ENCODE assay signal across 11 cellular contexts in genomic region chr11:720017-720641, GRCh38. TPM values are rescaled to one million over a fixed set of nuclear protein-coding genes. Genes with fewer than 3 reads are reported as not detected.
DNase-seq lines count a peak whose midpoint lies in the region; ATAC-seq and TF ChIP-seq lines count a peak whose summit lies in the region.
"Had no signal": no experiment of that assay in that cellular context is flagged by ENCODE, and none has a peak within 500 bp of the region (broad histone marks: within the 10 kb centered on the region; RNA-seq: fewer than 3 reads in every experiment).

No MANE protein-coding gene starts in this region.

- no peak for TF ChIP-seq CTCF in WTC11 (IDR thresholded peaks at IDR 0.05)
- no peak for TF ChIP-seq CTCF in osteocyte (IDR thresholded peaks at IDR 0.05)

- H3K4me1 Mint-ChIP-seq in WTC11: peaks cover 10% of the 10 kb centered on the region
- peaks cover 11% of the 10 kb centered on the region for H3K4me1 Mint-ChIP-seq in memory B cell
- H3K4me1 Mint-ChIP-seq in osteocyte (ENCODE audit: unreplicated experiment): peaks cover 24% of the 10 kb centered on the region

- intact Hi-C loops in left ventricle myocardium superior (cut with micrococcal nuclease) (no loop called here), left cardiac atrium (cut with DNase I) (loop anchor here (5.0 kb wide), 2 partner anchors 58 to 163 kb away; no protein-coding TSS in a partner anchor)

- peaks cover 3% of the 10 kb centered on the region for H3K9me3 Mint-ChIP-seq in WTC11
- peaks cover 2% of the 10 kb centered on the region for H3K9me3 Mint-ChIP-seq in memory B cell
- no peaks in the 10 kb centered on the region for H3K9me3 Mint-ChIP-seq in osteocyte (ENCODE audit: unreplicated experiment)

- no peak overlapping the region for H3K27ac Mint-ChIP-seq in WTC11
- H3K27ac Mint-ChIP-seq in memory B cell: no peak overlapping the region
- H3K27ac Mint-ChIP-seq in osteocyte (ENCODE audit: unreplicated experiment): no peak overlapping the region

- peaks cover 13% of the 10 kb centered on the region for H3K27me3 Mint-ChIP-seq in WTC11 (ENCODE audit: low read depth)
- H3K27me3 Mint-ChIP-seq in memory B cell: peaks cover 9% of the 10 kb centered on the region
- H3K27me3 Mint-ChIP-seq in osteocyte (ENCODE audit: unreplicated experiment): no peaks in the 10 kb centered on the region

- peaks cover 2% of the 10 kb centered on the region; the same call in 1 of the 2 replicates for H3K36me3 Mint-ChIP-seq in WTC11
- H3K36me3 Mint-ChIP-seq in memory B cell: no peaks in the 10 kb centered on the region
- peaks cover 3% of the 10 kb centered on the region for H3K36me3 Mint-ChIP-seq in osteocyte (ENCODE audit: unreplicated experiment)

- POLR2A ChIA-PET in WTC11 (lab: Charles Lee): interaction anchor here (1.7 kb wide), 1 partner anchor 13 kb away, joined by 6 read pairs; no protein-coding TSS in a partner anchor

- ATAC-seq in left ventricle myocardium superior: no peak
- ATAC-seq in left cardiac atrium: no peak
- ATAC-seq in WTC11: no peak
- no peak for ATAC-seq in memory B cell (ENCODE audit: low read depth)
- no peak for ATAC-seq in GM19455 (IDR thresholded peaks at IDR 0.05; ENCODE audit: unreplicated experiment)

- CTCF ChIA-PET in WTC11 (lab: Charles Lee): interaction anchor here (0.6 to 3.2 kb wide), 13 partner anchors 10 to 272 kb away, joined by 3 to 20 read pairs (median 5); partner anchors contain the start of genes DEAF1, EPS8L2, GATD1 and TMEM80

- H3K4me3 Mint-ChIP-seq in WTC11 (peak overlapping the region; percentile 47), memory B cell (peak overlapping the region; percentile 37), osteocyte (ENCODE audit: unreplicated experiment) (no peak overlapping the region)

- DNase-seq in left ventricle myocardium superior (peak; percentile 27), left cardiac atrium (no peak), WTC11 (ENCODE audit: low spot score) (no peak), memory B cell (ENCODE audit: low spot score in 2 of 2) (peak in 1 of 2 donors; percentile 15), SW480 (ENCODE audit: low spot score) (no peak), osteocyte (ENCODE audit: extremely low spot score, unreplicated experiment) (no peak), HT-29 (ENCODE audit: low spot score) (no peak)
- DNase-seq: Kasumi-1, left ventricle myocardium inferior, NCI-H2107 had no signal

TF ChIP-seq in WTC11, 78 proteins besides CTCF, POLR2A, EP300 and RAD21:
- TF ChIP-seq CDX4 (CRISPR knock-in tag; IDR thresholded peaks at IDR 0.05; ENCODE audit: borderline replicate concordance): no peak
- no peak for TF ChIP-seq TCF7 (CRISPR knock-in tag; IDR thresholded peaks at IDR 0.05; ENCODE audit: low read depth)
- TF ChIP-seq PRRX2 (CRISPR knock-in tag; IDR thresholded peaks at IDR 0.05): no peak
- TF ChIP-seq ZNF317 (CRISPR knock-in tag; IDR thresholded peaks at IDR 0.05; ENCODE audit: borderline replicate concordance, low read depth): no peak
- TF ChIP-seq MLX (CRISPR knock-in tag; IDR thresholded peaks at IDR 0.05): 0 out of 2 replicates have a peak, but pooled peaks have one; percentile 63
- no peak for TF ChIP-seq ZNF532 (CRISPR knock-in tag; IDR thresholded peaks at IDR 0.05; ENCODE audit: borderline replicate concordance)
- peak; percentile 29; the same call in 1 of the 2 replicates for TF ChIP-seq FOXK1 (CRISPR knock-in tag; IDR thresholded peaks at IDR 0.05)
- TF ChIP-seq ATF3 (CRISPR knock-in tag; conservative IDR thresholded peaks at IDR 0.05): no peak
- TF ChIP-seq EMX1 (CRISPR knock-in tag; IDR thresholded peaks at IDR 0.05): no peak
- no peak; the same call in 1 of the 2 replicates for TF ChIP-seq ZNF121 (CRISPR knock-in tag; IDR thresholded peaks at IDR 0.05)
TF ChIP-seq in WTC11: peak in this region for 2.

RNA-seq across cellular contexts. Expression of gene EPS8L2, which starts 14.1 kb away (rescaled TPM):
- 3.3 TPM for total RNA-seq in left ventricle myocardium superior
- total RNA-seq in left cardiac atrium: 1 to 10 TPM; 6.5 to 8.0 TPM
- 49.9 to 56.3 TPM (median 51.6 TPM) in 3 replicates for total RNA-seq in WTC11 (2021)
- total RNA-seq in osteocyte: 32.4 and 39.3 TPM in 2 replicates
- total RNA-seq in HT-29 (2014; rRNA removed; shearing (Covaris generic)): 473 and 503 TPM in 2 replicates

RNA-seq across cellular contexts. Expression of gene TMEM80, which starts 24.5 kb away (rescaled TPM):
- 9.0 TPM for total RNA-seq in left ventricle myocardium superior
- total RNA-seq in left cardiac atrium: 10 to 100 TPM; 11.3 to 15.6 TPM
- 23.4 to 28.4 TPM (median 24.5 TPM) in 3 replicates for total RNA-seq in WTC11 (2021)
- 43.9 and 45.2 TPM in 2 replicates for total RNA-seq in osteocyte
- total RNA-seq in HT-29 (2014; rRNA removed; shearing (Covaris generic)): 73.6 and 76.8 TPM in 2 replicates

RNA-seq across cellular contexts. Expression of gene DEAF1, which starts 25.1 kb away (rescaled TPM):
- total RNA-seq in left ventricle myocardium superior (15.9 TPM), left cardiac atrium (10 to 100 TPM; 19.2 to 21.1 TPM), WTC11 (2021) (62.2 to 85.3 TPM (median 81.1 TPM) in 3 replicates), osteocyte (113 and 121 TPM in 2 replicates)
- total RNA-seq in HT-29 (2014; rRNA removed; shearing (Covaris generic)): 77.8 and 139 TPM in 2 replicates

RNA-seq across cellular contexts. Expression of gene TALDO1, which starts 27.1 kb away (rescaled TPM):
- 103 TPM for total RNA-seq in left ventricle myocardium superior
- 100 to 1,000 TPM; 107 to 121 TPM for total RNA-seq in left cardiac atrium
- total RNA-seq in WTC11 (2021): 314 to 352 TPM (median 343 TPM) in 3 replicates
- total RNA-seq in osteocyte: 156 and 171 TPM in 2 replicates
- total RNA-seq in HT-29 (2014; rRNA removed; shearing (Covaris generic)): 669 and 686 TPM in 2 replicates

RNA-seq across cellular contexts. Expression of gene GATD1, which starts 57.2 kb away (rescaled TPM):
- total RNA-seq in left ventricle myocardium superior: 23.1 TPM
- 10 to 100 TPM; 29.8 to 43.5 TPM for total RNA-seq in left cardiac atrium
- 81.9 to 87.6 TPM (median 87.5 TPM) in 3 replicates for total RNA-seq in WTC11 (2021)
- total RNA-seq in osteocyte: 79.1 and 84.4 TPM in 2 replicates
- 128 and 132 TPM in 2 replicates for total RNA-seq in HT-29 (2014; rRNA removed; shearing (Covaris generic))
